ENCODE assay signal across 33 cellular contexts in the genomic region with DNA sequence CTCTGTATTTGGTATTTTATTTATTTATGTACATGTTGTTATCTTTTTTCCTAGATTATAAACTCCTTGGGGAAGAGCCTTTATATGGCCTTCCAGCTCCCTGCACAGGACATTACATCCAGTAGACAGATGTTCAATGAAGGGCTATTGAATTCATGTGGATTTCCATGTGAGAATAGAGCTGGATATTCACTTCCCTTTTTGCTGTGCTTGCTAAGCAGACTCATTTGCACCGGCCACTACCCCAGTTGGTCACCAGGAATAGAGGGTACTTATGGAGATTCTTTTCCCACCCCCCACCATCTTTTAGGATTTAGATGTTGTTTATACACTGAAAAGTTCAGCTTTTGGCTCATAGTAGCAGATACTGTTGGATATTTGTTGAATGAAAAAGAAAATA.
"Had no signal": no experiment of that assay in that cellular context is flagged by ENCODE, and none has a peak within 500 bp of the region (broad histone marks: within the 10 kb centered on the region; RNA-seq: fewer than 3 reads in every experiment).

No MANE protein-coding gene starts in this region.

- H3K4me1 ChIP-seq: adrenal gland, breast epithelium had no signal

- H3K36me3 ChIP-seq: adrenal gland, brain microvascular endothelial cell, breast epithelium had no signal

- H3K27me3 ChIP-seq: adrenal gland, body of pancreas, brain microvascular endothelial cell, breast epithelium had no signal

- FAIRE-seq: astrocyte, TTC549 had no signal

- H3K27ac ChIP-seq: adrenal gland, body of pancreas, brain microvascular endothelial cell, breast epithelium, VCaP had no signal

- H3K4me3 ChIP-seq: adrenal gland, body of pancreas, breast epithelium had no signal

- H3K9me3 ChIP-seq: adrenal gland, body of pancreas, breast epithelium had no signal

- DNase-seq: activated B cell treated with CpG ODN at 0.5 μM for 24 hours; activated CD4-positive, alpha-beta memory T cell treated with anti-CD3 and anti-CD28 coated beads for 36 hours; activated CD4-positive, alpha-beta T cell treated with anti-CD3 and anti-CD28 coated beads for 4 hours; activated CD4-positive, alpha-beta T cell treated with anti-CD3 and anti-CD28 coated beads, Interleukin-2, amount 10 ng/mL, durations not matched to agents 24 days and 14 days; activated CD4-positive, alpha-beta T cell treated with anti-CD3 and anti-CD28 coated beads, Interleukin-2, amount 50 U/mL, for 1 hour; activated CD4-positive, alpha-beta T cell treated with anti-CD3 and anti-CD28 coated beads, Interleukin-2, amount 50 U/mL, for 4 hours; activated CD4-positive, CD25-positive, alpha-beta regulatory T cell treated with anti-CD3 and anti-CD28 coated beads, Interleukin-2, amount 50 U/mL, for 72 hours; activated CD8-positive, alpha-beta memory T cell treated with anti-CD3 and anti-CD28 coated beads, Interleukin-2, amount 50 U/mL, for 4 hours; activated CD8-positive, alpha-beta T cell treated with anti-CD3 and anti-CD28 coated beads for 36 hours; activated effector memory CD4-positive, alpha-beta T cell treated with anti-CD3 and anti-CD28 coated beads, Interleukin-2, amount 50 U/mL, for 16 hours; activated gamma-delta T cell treated with Interleukin-2 at 50 U/mL for 16 hours; activated naive CD4-positive, alpha-beta T cell; activated naive CD4-positive, alpha-beta T cell treated with anti-CD3 and anti-CD28 coated beads for 36 hours; activated naive CD4-positive, alpha-beta T cell treated with anti-CD3 and anti-CD28 coated beads, Interleukin-2, amount 50 U/mL, for 16 hours; activated naive CD8-positive, alpha-beta T cell treated with anti-CD3 and anti-CD28 coated beads for 36 hours; activated T-cell treated with anti-CD3 and anti-CD28 coated beads for 4 hours; activated T-cell treated with anti-CD3 and anti-CD28 coated beads, Interleukin-2, amount 50 U/mL, for 1 hour; activated T-cell treated with anti-CD3 and anti-CD28 coated beads, Interleukin-2, amount 50 U/mL, for 4 hours; activated T-cell treated with anti-CD3 and anti-CD28 coated beads, Interleukin-2, amount 50 U/mL, for 72 hours; adrenal gland; amniotic stem cell; aorta; body of pancreas; brain microvascular endothelial cell; central memory CD4-positive, alpha-beta T cell; T-helper 2 cell; T-helper 9 cell had no signal

- ATAC-seq: activated CD8-positive, alpha-beta T cell treated with anti-CD3 and anti-CD28 coated beads for 36 hours; activated naive CD4-positive, alpha-beta T cell treated with anti-CD3 and anti-CD28 coated beads, Interleukin-2, amount 50 U/mL, for 72 hours; activated T-cell treated with anti-CD3 and anti-CD28 coated beads, Interleukin-2, amount 50 U/mL, for 4 hours; activated T-cell treated with anti-CD3 and anti-CD28 coated beads, Interleukin-2, amount 50 U/mL, for 72 hours; activated T-helper 17 cell treated with anti-CD3 and anti-CD28 coated beads, Interleukin-2, amount 50 U/mL, for 72 hours; body of pancreas had no signal
